ENCODE assay signal across 8 cellular contexts in the genomic region with DNA sequence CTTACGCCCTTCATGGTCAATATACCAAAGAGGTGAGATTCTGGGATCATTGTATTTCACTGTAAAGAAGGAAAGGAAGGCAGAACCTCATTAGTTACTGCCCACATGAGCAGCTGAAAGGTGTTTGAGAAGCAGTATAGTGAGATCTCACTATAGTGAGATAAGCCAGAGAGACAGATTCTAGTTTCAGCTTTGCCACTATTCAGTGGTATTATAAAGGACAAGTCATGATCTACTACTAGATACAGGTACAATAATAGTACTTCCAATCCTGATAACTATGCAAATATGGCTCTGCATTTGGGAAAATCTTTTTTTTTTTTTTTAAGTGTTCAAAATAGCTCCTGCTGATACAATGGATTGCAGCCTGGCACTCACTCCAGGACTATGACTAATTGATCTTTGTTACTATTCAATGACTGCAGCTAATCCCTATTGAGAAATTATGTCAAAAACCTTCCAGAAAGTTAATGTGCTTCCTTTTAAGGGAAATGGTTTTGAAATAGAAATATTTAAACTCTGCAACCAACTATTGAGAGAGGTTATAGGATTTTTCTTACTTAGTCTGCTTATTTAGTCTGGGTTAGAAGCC. TPM values are rescaled to one million over a fixed set of nuclear protein-coding genes. Genes with fewer than 3 reads are reported as not detected.
DNase-seq lines count a peak whose midpoint lies in the region; ATAC-seq and TF ChIP-seq lines count a peak whose summit lies in the region.

No MANE protein-coding gene starts in this region.

- TF ChIP-seq CTCF in GM20000 (IDR thresholded peaks at IDR 0.05; ENCODE audit: extremely low read depth, missing control alignments) (no peak), brain microvascular endothelial cell (IDR thresholded peaks at IDR 0.05; ENCODE audit: low read depth, low read length, missing control alignments) (no peak)

- H3K9ac ChIP-seq in skeletal muscle tissue (ENCODE audit: low read depth in 1 of 3, low read length in 3 of 3), result peak overlapping the region in 1 of 3 donors; percentile 14

- ATAC-seq in GM19351 (IDR thresholded peaks at IDR 0.05; ENCODE audit: unreplicated experiment) (peak; percentile 56), HG03135 (IDR thresholded peaks at IDR 0.05; ENCODE audit: unreplicated experiment) (peak; percentile 40)
- ATAC-seq in naive thymus-derived CD8-positive, alpha-beta T cell, result no peak

- H3K27me3 ChIP-seq in skeletal muscle tissue (ENCODE audit: control insufficient read depth in 3 of 3, insufficient read depth in 3 of 3, low read length in 3 of 3) (no peaks in the 10 kb centered on the region), brain microvascular endothelial cell (replicated peaks) (no peaks in the 10 kb centered on the region)

- POLR2A ChIA-PET in naive thymus-derived CD8-positive, alpha-beta T cell (lab: Charles Lee), result no interaction called here

- H3K4me3 Mint-ChIP-seq in naive thymus-derived CD8-positive, alpha-beta T cell, result no peak overlapping the region

- H3K27me3 Mint-ChIP-seq in naive thymus-derived CD8-positive, alpha-beta T cell, result no peaks in the 10 kb centered on the region

- H3K4me1 ChIP-seq in skeletal muscle tissue (ENCODE audit: control insufficient read depth in 3 of 3, insufficient read depth in 3 of 3, low read length in 3 of 3), result peaks cover 0 to 4% (median 0%) of the 10 kb centered on the region in 3 donors

- no peaks in the 10 kb centered on the region for H3K9me3 ChIP-seq in skeletal muscle tissue (ENCODE audit: control insufficient read depth in 3 of 3, low read length in 3 of 3)

- in situ Hi-C loops in brain microvascular endothelial cell (cut with HindIII; ENCODE audit: low pct_ligation_motif_present, low sequenced_read_pairs), result no loop called here

- H3K27ac ChIP-seq in skeletal muscle tissue (ENCODE audit: low read depth, low read length) (peak overlapping the region; percentile 32), brain microvascular endothelial cell (no peak overlapping the region)

- H3K4me3 ChIP-seq in skeletal muscle tissue (ENCODE audit: low read length in 3 of 3), result no peak overlapping the region
- H3K4me3 ChIP-seq in brain microvascular endothelial cell (ENCODE audit: low read depth, low read length), result no peak overlapping the region

- peak overlapping the region in 1 of 10 donors; percentile 41 for H3K27ac Mint-ChIP-seq in naive thymus-derived CD8-positive, alpha-beta T cell

- H3K4me1 Mint-ChIP-seq in naive thymus-derived CD8-positive, alpha-beta T cell, result no peaks in the 10 kb centered on the region

- H3K36me3 Mint-ChIP-seq in naive thymus-derived CD8-positive, alpha-beta T cell, result peaks cover 0 to 2% (median 0%) of the 10 kb centered on the region in 3 donors

- no peaks in the 10 kb centered on the region for H3K9me3 Mint-ChIP-seq in naive thymus-derived CD8-positive, alpha-beta T cell

- H3K36me3 ChIP-seq in skeletal muscle tissue (ENCODE audit: control insufficient read depth in 3 of 3, insufficient read depth in 3 of 3, low read length in 3 of 3) (peaks cover 8 to 20% (median 15%) of the 10 kb centered on the region in 3 donors), brain microvascular endothelial cell (replicated peaks) (no peaks in the 10 kb centered on the region)

- peak; percentile 30 for DNase-seq in dedifferentiated amniotic fluid mesenchymal stem cell (ENCODE audit: extremely low spot score)
- DNase-seq in GM20000 (ENCODE audit: low spot score), result no peak
- DNase-seq in naive thymus-derived CD8-positive, alpha-beta T cell, result no peak
- DNase-seq in putamen (ENCODE audit: low spot score), result no peak
- no peak for DNase-seq in brain microvascular endothelial cell

RNA-seq across cellular contexts. Expression of a gene that starts 8.3 kb away (rescaled TPM):
- total RNA-seq in skeletal muscle tissue, result 37.6 TPM
- total RNA-seq in naive thymus-derived CD8-positive, alpha-beta T cell, result 10 to 100 TPM; 20.0 to 20.5 TPM
- 10 to 100 TPM; 22.4 to 26.1 (median 24.5) TPM for polyA plus RNA-seq in naive thymus-derived CD8-positive, alpha-beta T cell

RNA-seq across cellular contexts. Expression of a gene that starts 57.0 kb away (rescaled TPM):
- total RNA-seq in skeletal muscle tissue, result 1.6 TPM
- total RNA-seq in naive thymus-derived CD8-positive, alpha-beta T cell, result not detected
- polyA plus RNA-seq in naive thymus-derived CD8-positive, alpha-beta T cell, result under 1 TPM in 2 of 3 donors, not detected in 1; 0.50 to 0.87 TPM

RNA-seq across cellular contexts. Expression of a gene that starts 57.2 kb away (rescaled TPM):
- 16.7 TPM for total RNA-seq in skeletal muscle tissue
- total RNA-seq in naive thymus-derived CD8-positive, alpha-beta T cell, result 10 to 100 TPM; 21.5 to 21.7 TPM
- 10 to 100 TPM in 1 of 3 donors, 1 to 10 TPM in 2; 9.8 to 12.6 (median 10.0) TPM for polyA plus RNA-seq in naive thymus-derived CD8-positive, alpha-beta T cell

Comparison
In these comparisons a context has a peak if more than half of its experiments do, and no peak if none do; other contexts are left out.
1. ATAC-seq: peak in GM19351 (single experiment) and HG03135 (single experiment); none in naive thymus-derived CD8-positive, alpha-beta T cell (0 of 2).